ENCODE assay signal across 1 cellular context in genomic region chr1:75954594-75954993, GRCh38.
TF ChIP-seq lines count a peak whose summit lies in the region.

No MANE protein-coding gene starts in this region.

TF ChIP-seq in HepG2, 621 proteins besides CTCF, POLR2A, EP300 and RAD21 (continued from another document):
- TF ChIP-seq ZMAT5 (CRISPR knock-in tag; IDR thresholded peaks at IDR 0.05; ENCODE audit: borderline replicate concordance, low read depth), result no peak
- TF ChIP-seq AGO2 (optimal IDR thresholded peaks at IDR 0.05; ENCODE audit: low read depth, low read length), result no peak
- peak; percentile 33; the same call in 1 of the 2 replicates for TF ChIP-seq MAFF (IDR thresholded peaks at IDR 0.05; ENCODE audit: low read depth, low read length)
TF ChIP-seq in HepG2: peak in this region for 2.
